11 cellular contexts compared by ENCODE assay signal in the genomic region with DNA sequence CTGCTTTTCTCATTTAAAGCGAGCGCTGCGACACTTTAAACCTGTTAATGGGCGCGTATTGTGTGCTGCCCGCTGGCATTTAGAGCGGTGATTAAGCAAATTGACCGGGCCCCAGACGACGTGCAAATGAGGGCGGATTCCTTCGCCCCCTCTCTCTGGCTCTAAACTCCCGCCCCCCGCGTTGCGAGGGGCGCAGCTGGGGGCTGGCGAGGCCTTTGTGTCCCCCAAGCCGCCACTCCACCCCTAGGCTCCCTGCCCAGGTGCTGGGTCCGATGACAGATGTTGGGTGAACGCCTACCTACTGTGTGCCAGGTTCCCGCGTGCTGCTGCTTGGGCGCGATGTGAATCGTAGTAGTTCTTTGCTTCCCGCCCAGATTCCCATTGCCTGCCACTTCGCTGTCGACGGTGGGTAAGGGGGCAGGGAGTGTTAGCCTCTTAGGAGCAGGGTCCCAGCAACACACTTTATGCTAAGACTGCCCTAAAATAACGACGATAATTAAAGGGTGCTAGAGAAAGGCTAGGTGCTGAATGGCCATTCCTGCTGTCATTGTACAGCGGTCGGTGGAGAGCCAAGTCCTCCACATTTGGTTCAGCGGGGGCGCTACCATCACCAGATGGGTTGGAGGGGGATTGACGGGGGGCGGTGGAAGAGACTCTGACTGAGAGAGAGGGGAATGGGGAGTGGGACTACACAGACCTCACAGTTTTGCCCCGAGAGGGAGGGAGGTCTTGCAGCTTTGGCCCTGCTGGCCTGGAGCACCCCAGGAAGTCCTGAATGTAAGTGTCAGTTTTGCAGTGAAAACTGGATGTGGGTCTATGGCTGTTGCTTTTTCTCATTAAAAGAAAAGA. TPM values are rescaled to one million over a fixed set of nuclear protein-coding genes. Genes with fewer than 3 reads are reported as not detected.
DNase-seq lines count a peak whose midpoint lies in the region; ATAC-seq and TF ChIP-seq lines count a peak whose summit lies in the region.
"Had no signal": no experiment of that assay in that cellular context is flagged by ENCODE, and none has a peak within 500 bp of the region (broad histone marks: within the 10 kb centered on the region; RNA-seq: fewer than 3 reads in every experiment).

No MANE protein-coding gene starts in this region.

- no peak for ATAC-seq in activated naive CD4-positive, alpha-beta T cell treated with anti-CD3 and anti-CD28 coated beads, Interleukin-2, amount 50 U/mL, for 72 hours
- ATAC-seq in naive B cell (ENCODE audit: low read depth in 2 of 2) (no peak), GM18511 (IDR thresholded peaks at IDR 0.05; ENCODE audit: unreplicated experiment) (no peak), HG03159 (IDR thresholded peaks at IDR 0.05; ENCODE audit: unreplicated experiment) (no peak)
- ATAC-seq: stimulated activated naive CD8-positive, alpha-beta T cell treated with anti-CD3 and anti-CD28 coated beads, Interleukin-15, Interleukin-2, amounts not matched to agents 100 U/mL and 50 U/mL, for 24 hours had no signal

- in situ Hi-C loops in transverse colon (cut with MboI; ENCODE audit: low pct_ligation_motif_present in 1 of 4, low pct_unique_long_range_greater_than_20kb in 1 of 4, low sequenced_read_pairs in 3 of 4) = loop anchor here in 3 of 4 donors (10.0 to 25.0 kb wide), 2 partner anchors 150 to 152 kb away; no protein-coding TSS in a partner anchor

- no peak for DNase-seq in activated naive CD4-positive, alpha-beta T cell treated with anti-CD3 and anti-CD28 coated beads, Interleukin-2, amount 50 U/mL, for 72 hours (ENCODE audit: low spot score in 2 of 2)
- DNase-seq in esophagus muscularis mucosa (ENCODE audit: extremely low spot score) (no peak), naive B cell (no peak), transverse colon (no peak), COLO829 (ENCODE audit: low spot score) (no peak)
- DNase-seq: NCI-H2081 treated with DMSO at 0.1 percent for 48 hours had no signal

- H3K36me3 Mint-ChIP-seq in activated naive CD4-positive, alpha-beta T cell treated with anti-CD3 and anti-CD28 coated beads, Interleukin-2, amount 50 U/mL, for 24 hours = no peaks in the 10 kb centered on the region
- no peaks in the 10 kb centered on the region for H3K36me3 Mint-ChIP-seq in activated naive CD4-positive, alpha-beta T cell treated with anti-CD3 and anti-CD28 coated beads, Interleukin-2, amount 50 U/mL, for 72 hours
- H3K36me3 Mint-ChIP-seq in naive B cell = no peaks in the 10 kb centered on the region

- no peak overlapping the region for H3K27ac Mint-ChIP-seq in activated naive CD4-positive, alpha-beta T cell treated with anti-CD3 and anti-CD28 coated beads, Interleukin-2, amount 50 U/mL, for 24 hours
- no peak overlapping the region for H3K27ac Mint-ChIP-seq in activated naive CD4-positive, alpha-beta T cell treated with anti-CD3 and anti-CD28 coated beads, Interleukin-2, amount 50 U/mL, for 72 hours
- no peak overlapping the region for H3K27ac Mint-ChIP-seq in naive B cell

- peak overlapping the region; percentile 36 for H3K4me3 Mint-ChIP-seq in activated naive CD4-positive, alpha-beta T cell treated with anti-CD3 and anti-CD28 coated beads, Interleukin-2, amount 50 U/mL, for 24 hours
- H3K4me3 Mint-ChIP-seq in naive B cell = peak overlapping the region in 7 of 8 donors; percentile 25 to 81 (median 61)

- H3K27ac ChIP-seq in esophagus muscularis mucosa (replicated peaks in 1 of 4) (peak overlapping the region; percentile 81 to 90 (median 84)), transverse colon (peak overlapping the region; percentile 70 to 85 (median 77))
- H3K27ac ChIP-seq: epithelial cell of prostate had no signal

- peaks cover 41% of the 10 kb centered on the region for H3K27me3 Mint-ChIP-seq in activated naive CD4-positive, alpha-beta T cell treated with anti-CD3 and anti-CD28 coated beads, Interleukin-2, amount 50 U/mL, for 24 hours
- H3K27me3 Mint-ChIP-seq in naive B cell = peaks cover 60 to 68% (median 67%) of the 10 kb centered on the region in 3 donors

- peak overlapping the region; percentile 72 to 96 (median 81) for H3K4me3 ChIP-seq in esophagus muscularis mucosa
- H3K4me3 ChIP-seq in transverse colon = peak overlapping the region in 3 of 4 donors; percentile 53 to 60 (median 57)

- H3K9me3 Mint-ChIP-seq in activated naive CD4-positive, alpha-beta T cell treated with anti-CD3 and anti-CD28 coated beads, Interleukin-2, amount 50 U/mL, for 24 hours = no peaks in the 10 kb centered on the region
- no peaks in the 10 kb centered on the region for H3K9me3 Mint-ChIP-seq in activated naive CD4-positive, alpha-beta T cell treated with anti-CD3 and anti-CD28 coated beads, Interleukin-2, amount 50 U/mL, for 72 hours
- H3K9me3 Mint-ChIP-seq in naive B cell = no peaks in the 10 kb centered on the region

- no peak for TF ChIP-seq CTCF in esophagus muscularis mucosa (IDR thresholded peaks at IDR 0.05)
- TF ChIP-seq CTCF in transverse colon (IDR thresholded peaks at IDR 0.05) = no peak

- intact Hi-C loops in esophagus muscularis mucosa (cut with DNase I) (no loop called here), transverse colon (cut with DNase I; ENCODE audit: low total_unique reads) (loop anchor here (10.0 kb wide), 1 partner anchor 110 kb away; no protein-coding TSS in a partner anchor)

- no peaks in the 10 kb centered on the region for H3K36me3 ChIP-seq in esophagus muscularis mucosa
- H3K36me3 ChIP-seq in transverse colon = no peaks in the 10 kb centered on the region

- TF ChIP-seq EP300 in esophagus muscularis mucosa (IDR thresholded peaks at IDR 0.05) (no peak), transverse colon (IDR thresholded peaks at IDR 0.05; ENCODE audit: low read depth) (no peak)

- H3K9me3 ChIP-seq in esophagus muscularis mucosa = no peaks in the 10 kb centered on the region
- H3K9me3 ChIP-seq in transverse colon = no peaks in the 10 kb centered on the region

- no peak for TF ChIP-seq POLR2A in esophagus muscularis mucosa (IDR thresholded peaks at IDR 0.05; ENCODE audit: low read depth)
- TF ChIP-seq POLR2A in transverse colon (IDR thresholded peaks at IDR 0.05) = no peak

- H3K4me1 ChIP-seq in esophagus muscularis mucosa (peaks cover 20 to 70% (median 56%) of the 10 kb centered on the region in 4 donors), transverse colon (peaks cover 0 to 28% (median 15%) of the 10 kb centered on the region in 4 donors)

- H3K27me3 ChIP-seq in esophagus muscularis mucosa (no peaks in the 10 kb centered on the region), transverse colon (peaks cover 49% of the 10 kb centered on the region)

- peaks cover 9% of the 10 kb centered on the region for H3K4me1 Mint-ChIP-seq in activated naive CD4-positive, alpha-beta T cell treated with anti-CD3 and anti-CD28 coated beads, Interleukin-2, amount 50 U/mL, for 24 hours
- H3K4me1 Mint-ChIP-seq in naive B cell = peaks cover 10 to 14% (median 12%) of the 10 kb centered on the region in 3 donors

- WGBS in esophagus muscularis mucosa = 39% methylated on average over 23 of the region's 39 CpGs
- WGBS in transverse colon (ENCODE audit: low coverage in 1 of 2), 2 donors = 60 to 100% methylated on average over 1 to 39 of the region's 39 CpGs

RNA-seq across cellular contexts. Expression of a gene that starts 2.1 kb away (rescaled TPM):
- total RNA-seq in activated naive CD4-positive, alpha-beta T cell treated with anti-CD3 and anti-CD28 coated beads, Interleukin-2, amount 50 U/mL, for 72 hours = under 1 TPM in 1 of 2 donors, not detected in 1; 0.11 TPM
- total RNA-seq in esophagus muscularis mucosa (10 to 100 TPM in 2 of 4 donors, 1 to 10 TPM in 2; 5.6 to 23.2 (median 10.2) TPM), transverse colon (1 to 10 TPM in 2 of 4 donors, under 1 TPM in 2; 0.75 to 2.9 (median 1.1) TPM)
- polyA plus RNA-seq in naive B cell (ENCODE audit: low read depth in 6 of 6) = under 1 TPM in 1 of 6 donors, not detected in 5; 0.35 TPM
